ENCODE assay signal across 17 cellular contexts in genomic region chr1:36605942-36606690, GRCh38.
DNase-seq lines count a peak whose midpoint lies in the region; ATAC-seq and TF ChIP-seq lines count a peak whose summit lies in the region.
"Had no signal": no experiment of that assay in that cellular context is flagged by ENCODE, and none has a peak within 500 bp of the region (broad histone marks: within the 10 kb centered on the region; RNA-seq: fewer than 3 reads in every experiment).

No MANE protein-coding gene starts in this region.

- no peaks in the 10 kb centered on the region for H3K9me3 ChIP-seq in BLaER1 treated with 17β-estradiol and CSF1 and Interleukin-3, amounts not matched to agents 10 nM and 100 nM (replicated peaks in 1 of 11)
- H3K9me3 ChIP-seq in Karpas-422 (ENCODE audit: low read length) (no peaks in the 10 kb centered on the region), upper lobe of left lung (no peaks in the 10 kb centered on the region)

- H3K27me3 Mint-ChIP-seq in chondrocyte (ENCODE audit: low read depth): peaks cover 18% of the 10 kb centered on the region
- H3K27me3 Mint-ChIP-seq in type B pancreatic cell: peaks cover 23% of the 10 kb centered on the region

- intact Hi-C loops in sciatic nerve (cut with DNase I): no loop called here

- H3K4me2 ChIP-seq in BLaER1 treated with 17β-estradiol and CSF1 and Interleukin-3, amounts not matched to agents 10 nM and 100 nM: peak overlapping the region; percentile 36 to 83 (median 76)
- H3K4me2 ChIP-seq in Karpas-422 (ENCODE audit: low read depth, low read length, poor library complexity, severe bottlenecking): peak overlapping the region; percentile 24

- TF ChIP-seq EP300 in upper lobe of left lung (IDR thresholded peaks at IDR 0.05): no peak

- H3K4me1 ChIP-seq in BLaER1 treated with 17β-estradiol and CSF1 and Interleukin-3, amounts not matched to agents 10 nM and 100 nM: peaks cover 13 to 34% (median 29%) of the 10 kb centered on the region in 10 experiments
- peaks cover 52% of the 10 kb centered on the region for H3K4me1 ChIP-seq in Karpas-422 (ENCODE audit: low read length)
- H3K4me1 ChIP-seq in upper lobe of left lung: no peaks in the 10 kb centered on the region

- ATAC-seq in sciatic nerve: no peak
- no peak for ATAC-seq in upper lobe of left lung (ENCODE audit: low FRiP score in 2 of 2)
- ATAC-seq: Panc1 had no signal

- H4K20me1 ChIP-seq in BLaER1 treated with 17β-estradiol and CSF1 and Interleukin-3, amounts not matched to agents 10 nM and 100 nM: no peaks in the 10 kb centered on the region; a peak in 1 of 22 replicates
- no peaks in the 10 kb centered on the region for H4K20me1 ChIP-seq in Karpas-422 (ENCODE audit: insufficient read depth, low read depth, low read length)

- 59 to 64% methylated on average over 8 of the region's 8 CpGs for WGBS in upper lobe of left lung, 2 donors

- H3K27ac Mint-ChIP-seq in chondrocyte (ENCODE audit: unreplicated experiment) (no peak overlapping the region), type B pancreatic cell (no peak overlapping the region)
- H3K27ac Mint-ChIP-seq: B cell had no signal

- no peak overlapping the region for H3K4me3 ChIP-seq in BLaER1 treated with 17β-estradiol and CSF1 and Interleukin-3, amounts not matched to agents 10 nM and 100 nM
- H3K4me3 ChIP-seq in Karpas-422 (ENCODE audit: low read length) (no peak overlapping the region), upper lobe of left lung (no peak overlapping the region)

- peak; percentile 67 for DNase-seq in Karpas-422
- peak; percentile 22 for DNase-seq in chondrocyte (ENCODE audit: low spot score)
- DNase-seq in retina: peak; percentile 38
- DNase-seq in sciatic nerve (ENCODE audit: low spot score): no peak
- no peak for DNase-seq in upper lobe of left lung
- DNase-seq in type B pancreatic cell (ENCODE audit: extremely low spot score, unreplicated experiment): no peak
- DNase-seq: ACHN, H7, Kasumi-1, NCI-H1105 treated with DMSO at 0.1 percent for 48 hours, NCI-H187 treated with DMSO at 0.1 percent for 48 hours, NCI-H446, NCI-H748 treated with DMSO at 0.1 percent for 48 hours, SHP77 had no signal

- TF ChIP-seq CTCF in chondrocyte (IDR thresholded peaks at IDR 0.05): no peak
- no peak for TF ChIP-seq CTCF in upper lobe of left lung (IDR thresholded peaks at IDR 0.05)
- no peak for TF ChIP-seq CTCF in type B pancreatic cell (conservative IDR thresholded peaks at IDR 0.05)

- H3K27me3 ChIP-seq in BLaER1 treated with 17β-estradiol and CSF1 and Interleukin-3, amounts not matched to agents 10 nM and 100 nM: no peaks in the 10 kb centered on the region
- H3K27me3 ChIP-seq in Karpas-422 (ENCODE audit: low read length) (no peaks in the 10 kb centered on the region), upper lobe of left lung (no peaks in the 10 kb centered on the region)

- H2AFZ ChIP-seq in Karpas-422 (ENCODE audit: low read length): no peak overlapping the region

- no peak for TF ChIP-seq POLR2A in upper lobe of left lung (IDR thresholded peaks at IDR 0.05)

- H3K27ac ChIP-seq in BLaER1 treated with 17β-estradiol and CSF1 and Interleukin-3, amounts not matched to agents 10 nM and 100 nM: peak overlapping the region in 4 of 11 experiments; percentile 4 to 41 (median 20); a peak in 3 of 22 replicates
- peak overlapping the region; percentile 86 for H3K27ac ChIP-seq in Karpas-422 (ENCODE audit: low read length)
- H3K27ac ChIP-seq in upper lobe of left lung: no peak overlapping the region

- H3K9me3 Mint-ChIP-seq in chondrocyte (ENCODE audit: low read depth): peaks cover 4% of the 10 kb centered on the region
- H3K9me3 Mint-ChIP-seq in type B pancreatic cell: no peaks in the 10 kb centered on the region

- H3K9ac ChIP-seq in BLaER1 treated with 17β-estradiol and CSF1 and Interleukin-3, amounts not matched to agents 10 nM and 100 nM: peak overlapping the region in 4 of 11 experiments; percentile 5 to 42 (median 18); a peak in 4 of 22 replicates
- H3K9ac ChIP-seq in Karpas-422 (ENCODE audit: low read length): peak overlapping the region; percentile 42

- no peaks in the 10 kb centered on the region for H3K9me2 ChIP-seq in Karpas-422 (replicated peaks; ENCODE audit: insufficient read depth, low read length)

- H3K4me1 Mint-ChIP-seq in chondrocyte (ENCODE audit: low read depth) (no peaks in the 10 kb centered on the region), type B pancreatic cell (ENCODE audit: unreplicated experiment) (peaks cover 5% of the 10 kb centered on the region)
- H3K4me1 Mint-ChIP-seq: B cell had no signal

- H3K79me2 ChIP-seq in Karpas-422 (ENCODE audit: low read length): no peaks in the 10 kb centered on the region

- H3K4me3 Mint-ChIP-seq in chondrocyte (ENCODE audit: unreplicated experiment): no peak overlapping the region
- H3K4me3 Mint-ChIP-seq in type B pancreatic cell: no peak overlapping the region
- H3K4me3 Mint-ChIP-seq: B cell had no signal

- H3K36me3 ChIP-seq in BLaER1 treated with 17β-estradiol and CSF1 and Interleukin-3, amounts not matched to agents 10 nM and 100 nM: no peaks in the 10 kb centered on the region
- H3K36me3 ChIP-seq in Karpas-422 (ENCODE audit: insufficient read depth, low read length) (no peaks in the 10 kb centered on the region), upper lobe of left lung (no peaks in the 10 kb centered on the region)

- H3K36me3 Mint-ChIP-seq in chondrocyte (ENCODE audit: low read depth) (no peaks in the 10 kb centered on the region), type B pancreatic cell (no peaks in the 10 kb centered on the region)

Comparison
In these comparisons a context has a peak if more than half of its experiments do, and no peak if none do; other contexts are left out.
1. DNase-seq: peak in Karpas-422 (single experiment), chondrocyte (single experiment) and retina (single experiment); none in sciatic nerve (single experiment), upper lobe of left lung (0 of 2) and type B pancreatic cell (single experiment).